ENCODE assay signal across 1 cellular context in the genomic region with DNA sequence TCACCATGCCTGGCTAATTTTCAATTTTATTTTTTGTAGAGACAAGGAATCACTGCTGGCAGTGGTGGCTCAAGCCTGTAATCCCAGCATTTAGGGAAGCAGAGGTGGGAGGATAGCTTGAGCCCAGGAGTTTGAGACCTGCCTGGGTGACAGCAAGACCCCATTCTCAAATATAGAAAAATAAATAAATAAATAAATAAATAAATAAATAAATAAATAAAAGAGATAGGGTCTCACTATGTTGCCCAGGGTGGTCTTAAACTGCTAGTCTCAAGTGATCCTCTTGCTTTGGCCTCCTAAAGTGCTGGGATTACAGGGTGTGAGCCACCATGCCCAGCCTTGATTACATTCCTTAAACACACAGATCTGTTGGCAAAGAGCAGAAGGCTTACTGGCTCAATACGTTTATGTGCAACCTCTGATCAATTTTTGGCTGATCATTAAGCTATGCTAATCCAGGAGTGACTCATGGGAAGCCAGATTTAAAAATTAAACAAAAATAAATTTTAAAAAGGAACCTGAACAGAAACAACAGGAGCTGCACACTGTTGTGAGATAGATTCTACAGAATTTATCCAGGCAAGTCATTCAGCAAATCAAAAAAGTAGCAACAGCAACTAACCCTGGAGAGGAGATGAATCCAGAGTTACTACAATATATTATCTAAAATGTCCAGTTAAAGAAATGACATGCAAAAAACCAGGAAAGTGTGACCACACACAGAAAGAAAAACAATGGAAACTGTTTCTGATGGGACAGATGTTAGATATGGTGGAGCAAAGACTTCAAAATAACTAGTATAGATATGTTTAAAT.
A peak's percentile ranks its signal among the peaks of the same experiment; 100 is the strongest.
TF ChIP-seq lines count a peak whose summit lies in the region.

No MANE protein-coding gene starts in this region.

TF ChIP-seq in HEK293, 187 proteins besides CTCF, POLR2A, EP300 and RAD21 (continued from another document):
- TF ChIP-seq, protein P1, sequence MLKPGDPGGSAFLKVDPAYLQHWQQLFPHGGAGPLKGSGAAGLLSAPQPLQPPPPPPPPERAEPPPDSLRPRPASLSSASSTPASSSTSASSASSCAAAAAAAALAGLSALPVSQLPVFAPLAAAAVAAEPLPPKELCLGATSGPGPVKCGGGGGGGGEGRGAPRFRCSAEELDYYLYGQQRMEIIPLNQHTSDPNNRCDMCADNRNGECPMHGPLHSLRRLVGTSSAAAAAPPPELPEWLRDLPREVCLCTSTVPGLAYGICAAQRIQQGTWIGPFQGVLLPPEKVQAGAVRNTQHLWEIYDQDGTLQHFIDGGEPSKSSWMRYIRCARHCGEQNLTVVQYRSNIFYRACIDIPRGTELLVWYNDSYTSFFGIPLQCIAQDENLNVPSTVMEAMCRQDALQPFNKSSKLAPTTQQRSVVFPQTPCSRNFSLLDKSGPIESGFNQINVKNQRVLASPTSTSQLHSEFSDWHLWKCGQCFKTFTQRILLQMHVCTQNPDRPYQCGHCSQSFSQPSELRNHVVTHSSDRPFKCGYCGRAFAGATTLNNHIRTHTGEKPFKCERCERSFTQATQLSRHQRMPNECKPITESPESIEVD (tag by site-specific recombination; IDR thresholded peaks at IDR 0.05): no peak
- TF ChIP-seq, protein P2, sequence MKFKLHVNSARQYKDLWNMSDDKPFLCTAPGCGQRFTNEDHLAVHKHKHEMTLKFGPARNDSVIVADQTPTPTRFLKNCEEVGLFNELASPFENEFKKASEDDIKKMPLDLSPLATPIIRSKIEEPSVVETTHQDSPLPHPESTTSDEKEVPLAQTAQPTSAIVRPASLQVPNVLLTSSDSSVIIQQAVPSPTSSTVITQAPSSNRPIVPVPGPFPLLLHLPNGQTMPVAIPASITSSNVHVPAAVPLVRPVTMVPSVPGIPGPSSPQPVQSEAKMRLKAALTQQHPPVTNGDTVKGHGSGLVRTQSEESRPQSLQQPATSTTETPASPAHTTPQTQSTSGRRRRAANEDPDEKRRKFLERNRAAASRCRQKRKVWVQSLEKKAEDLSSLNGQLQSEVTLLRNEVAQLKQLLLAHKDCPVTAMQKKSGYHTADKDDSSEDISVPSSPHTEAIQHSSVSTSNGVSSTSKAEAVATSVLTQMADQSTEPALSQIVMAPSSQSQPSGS (tag by site-specific recombination; IDR thresholded peaks at IDR 0.05; ENCODE audit: low read depth): no peak
- TF ChIP-seq ZNF510 (tag by site-specific recombination; IDR thresholded peaks at IDR 0.05; ENCODE audit: insufficient replicate concordance) (peak; percentile 51), ZNF37A (tag by site-specific recombination; IDR thresholded peaks at IDR 0.05) (no peak), ZBTB1 (tag by site-specific recombination; IDR thresholded peaks at IDR 0.05) (0 out of 2 replicates have a peak, but pooled peaks have one; percentile 30), ZNF629 (tag by site-specific recombination; IDR thresholded peaks at IDR 0.05) (0 out of 2 replicates have a peak, but pooled peaks have one; percentile 24), ZNF433 (tag by site-specific recombination; IDR thresholded peaks at IDR 0.05; ENCODE audit: low read depth) (peak; percentile 77), ZNF48 (tag by site-specific recombination; IDR thresholded peaks at IDR 0.05) (no peak), ZNF311 (tag by site-specific recombination; IDR thresholded peaks at IDR 0.05; ENCODE audit: borderline replicate concordance) (no peak), ZFP3 (tag by site-specific recombination; IDR thresholded peaks at IDR 0.05; ENCODE audit: low read depth) (peak; percentile 23; the same call in 1 of the 2 replicates), ZNF426 (tag by site-specific recombination; IDR thresholded peaks at IDR 0.05) (peak; percentile 87), ZNF133 (tag by site-specific recombination; IDR thresholded peaks at IDR 0.05) (no peak), ZNF501 (tag by site-specific recombination; IDR thresholded peaks at IDR 0.05) (0 out of 2 replicates have a peak, but pooled peaks have one; percentile 36), ZBTB7A (tag by site-specific recombination; IDR thresholded peaks at IDR 0.05; ENCODE audit: low read depth) (no peak), ZNF785 (tag by site-specific recombination; IDR thresholded peaks at IDR 0.05) (no peak), HOXC10 (CRISPR knock-in tag; IDR thresholded peaks at IDR 0.05) (no peak), ZNF391 (tag by site-specific recombination; IDR thresholded peaks at IDR 0.05; ENCODE audit: borderline replicate concordance, low read depth) (no peak), ZNF670 (tag by site-specific recombination; IDR thresholded peaks at IDR 0.05; ENCODE audit: low read depth) (no peak), ZEB2 (tag by site-specific recombination; IDR thresholded peaks at IDR 0.05) (no peak), ZFHX2 (tag by site-specific recombination; conservative IDR thresholded peaks at IDR 0.05) (no peak), ZNF169 (tag by site-specific recombination; IDR thresholded peaks at IDR 0.05) (no peak), ZNF174 (tag by site-specific recombination; IDR thresholded peaks at IDR 0.05) (no peak), ZFP37 (tag by site-specific recombination; IDR thresholded peaks at IDR 0.05) (no peak), ZNF132 (tag by site-specific recombination; IDR thresholded peaks at IDR 0.05; ENCODE audit: borderline replicate concordance) (no peak), ZNF585B (tag by site-specific recombination; IDR thresholded peaks at IDR 0.05) (no peak), ZNF600 (tag by site-specific recombination; IDR thresholded peaks at IDR 0.05) (no peak), ZNF654 (tag by site-specific recombination; IDR thresholded peaks at IDR 0.05; ENCODE audit: low read depth) (peak; percentile 23), ZNF660 (tag by site-specific recombination; IDR thresholded peaks at IDR 0.05) (no peak), ZNF24 (tag by site-specific recombination; IDR thresholded peaks at IDR 0.05) (no peak), ZNF394 (tag by site-specific recombination; IDR thresholded peaks at IDR 0.05; ENCODE audit: borderline replicate concordance) (peak; percentile 92), SETDB1 (IDR thresholded peaks at IDR 0.05; ENCODE audit: insufficient read length, low read length) (no peak), ZNF776 (tag by site-specific recombination; IDR thresholded peaks at IDR 0.05; ENCODE audit: borderline replicate concordance) (no peak), GLI4 (tag by site-specific recombination; IDR thresholded peaks at IDR 0.05) (no peak), ZNF561 (tag by site-specific recombination; IDR thresholded peaks at IDR 0.05; ENCODE audit: borderline replicate concordance) (no peak), ZNF558 (tag by site-specific recombination; IDR thresholded peaks at IDR 0.05) (peak; percentile 49; the same call in 1 of the 2 replicates), ZNF266 (tag by site-specific recombination; IDR thresholded peaks at IDR 0.05; ENCODE audit: low read depth) (peak; percentile 70), ZNF677 (tag by site-specific recombination; IDR thresholded peaks at IDR 0.05) (no peak), ZSCAN23 (tag by site-specific recombination; IDR thresholded peaks at IDR 0.05) (no peak), ZNF335 (tag by site-specific recombination; conservative IDR thresholded peaks at IDR 0.05) (no peak), SP3 (tag by site-specific recombination; IDR thresholded peaks at IDR 0.05) (no peak)
- TF ChIP-seq, protein P3, sequence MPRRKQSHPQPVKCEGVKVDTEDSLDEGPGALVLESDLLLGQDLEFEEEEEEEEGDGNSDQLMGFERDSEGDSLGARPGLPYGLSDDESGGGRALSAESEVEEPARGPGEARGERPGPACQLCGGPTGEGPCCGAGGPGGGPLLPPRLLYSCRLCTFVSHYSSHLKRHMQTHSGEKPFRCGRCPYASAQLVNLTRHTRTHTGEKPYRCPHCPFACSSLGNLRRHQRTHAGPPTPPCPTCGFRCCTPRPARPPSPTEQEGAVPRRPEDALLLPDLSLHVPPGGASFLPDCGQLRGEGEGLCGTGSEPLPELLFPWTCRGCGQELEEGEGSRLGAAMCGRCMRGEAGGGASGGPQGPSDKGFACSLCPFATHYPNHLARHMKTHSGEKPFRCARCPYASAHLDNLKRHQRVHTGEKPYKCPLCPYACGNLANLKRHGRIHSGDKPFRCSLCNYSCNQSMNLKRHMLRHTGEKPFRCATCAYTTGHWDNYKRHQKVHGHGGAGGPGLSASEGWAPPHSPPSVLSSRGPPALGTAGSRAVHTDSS (tag by site-specific recombination; IDR thresholded peaks at IDR 0.05): no peak
- TF ChIP-seq, protein P4, sequence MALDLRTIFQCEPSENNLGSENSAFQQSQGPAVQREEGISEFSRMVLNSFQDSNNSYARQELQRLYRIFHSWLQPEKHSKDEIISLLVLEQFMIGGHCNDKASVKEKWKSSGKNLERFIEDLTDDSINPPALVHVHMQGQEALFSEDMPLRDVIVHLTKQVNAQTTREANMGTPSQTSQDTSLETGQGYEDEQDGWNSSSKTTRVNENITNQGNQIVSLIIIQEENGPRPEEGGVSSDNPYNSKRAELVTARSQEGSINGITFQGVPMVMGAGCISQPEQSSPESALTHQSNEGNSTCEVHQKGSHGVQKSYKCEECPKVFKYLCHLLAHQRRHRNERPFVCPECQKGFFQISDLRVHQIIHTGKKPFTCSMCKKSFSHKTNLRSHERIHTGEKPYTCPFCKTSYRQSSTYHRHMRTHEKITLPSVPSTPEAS (tag by site-specific recombination; IDR thresholded peaks at IDR 0.05): no peak
